Comparison of ENCODE assay signal across 23 cellular contexts in the genomic region with DNA sequence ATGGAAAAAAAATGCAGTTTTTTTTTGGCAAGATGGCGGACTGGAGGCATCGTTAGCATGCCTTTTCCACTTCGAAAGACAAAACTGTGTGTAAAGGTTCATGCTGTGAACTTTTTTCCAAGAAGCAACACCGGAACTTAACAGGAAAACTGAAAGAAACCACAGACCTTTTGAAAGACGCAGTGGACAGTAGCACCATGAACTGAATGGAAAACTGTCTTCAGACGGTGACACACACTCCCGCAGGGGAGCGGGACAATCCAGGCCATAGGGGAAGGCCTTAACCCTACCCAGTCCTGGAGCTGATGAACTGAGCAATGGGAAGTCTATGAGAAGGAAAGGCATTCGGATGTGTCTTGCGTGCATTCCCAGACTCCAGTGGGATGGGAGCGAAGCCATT. TPM values are rescaled to one million over a fixed set of nuclear protein-coding genes. Genes with fewer than 3 reads are reported as not detected.
DNase-seq lines count a peak whose midpoint lies in the region; ATAC-seq, FAIRE-seq and TF ChIP-seq lines count a peak whose summit lies in the region.
"Had no signal": no experiment of that assay in that cellular context is flagged by ENCODE, and none has a peak within 500 bp of the region (broad histone marks: within the 10 kb centered on the region; RNA-seq: fewer than 3 reads in every experiment).

No MANE protein-coding gene starts in this region.

- no peak overlapping the region for H2AK9ac ChIP-seq in IMR-90 (replicated peaks; ENCODE audit: low read depth, low read length, poor library complexity)

- 95% methylated on average over 11 of the region's 11 CpGs for WGBS in SK-N-SH (ENCODE audit: low lambda C conversion rate)
- WGBS in IMR-90 (ENCODE audit: extremely low coverage in 2 of 2, insufficient read length in 1 of 2), 2 experiments: 97% methylated on average over 4 of the region's 11 CpGs; no CpG with 5 or more reads in 1 of the 2 experiments
- no CpG with 5 or more reads among the region's 11 CpGs for WGBS in trophoblast cell (ENCODE audit: extremely low coverage, insufficient coverage, insufficient read length)

- H2BK20ac ChIP-seq in IMR-90 (ENCODE audit: low read depth, low read length): no peak overlapping the region

- no peak for TF ChIP-seq CTCF in SK-N-SH (IDR thresholded peaks at IDR 0.05)
- TF ChIP-seq CTCF in IMR-90 (conservative IDR thresholded peaks at IDR 0.05; ENCODE audit: low read depth, low read length): no peak
- no peak for TF ChIP-seq CTCF in astrocyte (IDR thresholded peaks at IDR 0.05; ENCODE audit: insufficient read depth, low read depth, low read length)

- H2BK120ac ChIP-seq in IMR-90 (ENCODE audit: low read depth, low read length) (no peak overlapping the region), trophoblast cell (ENCODE audit: insufficient read depth, low read length, poor library complexity) (no peak overlapping the region)

- H3K79me1 ChIP-seq in IMR-90 (ENCODE audit: low read depth in 1 of 2, low read length in 2 of 2) (peaks cover 32 to 52% of the 10 kb centered on the region in 2 experiments), trophoblast cell (ENCODE audit: low read length) (no peaks in the 10 kb centered on the region)

- peaks cover 33% of the 10 kb centered on the region for H3K36me3 Mint-ChIP-seq in astrocyte (ENCODE audit: low read depth, unreplicated experiment)
- H3K36me3 Mint-ChIP-seq in activated T-helper 1 cell treated with anti-CD3 and anti-CD28 coated beads, Interleukin-12 subunit alpha, Interleukin-12 subunit beta, Interleukin-2, Interleukin-4 antibody, amounts not matched to agents 30 ng/mL and 10 ng/mL and 1 ng/mL, durations not matched to agents 14 hours and 24 hours and 36 hours (ENCODE audit: low read depth): peaks cover 27% of the 10 kb centered on the region

- H4K91ac ChIP-seq in IMR-90 (ENCODE audit: insufficient read depth, low read depth, low read length) (no peak overlapping the region; the same call in 1 of the 2 replicates), trophoblast cell (ENCODE audit: low read depth, low read length) (no peak overlapping the region)

- no peaks in the 10 kb centered on the region for H3K27me3 Mint-ChIP-seq in astrocyte (ENCODE audit: low read depth, unreplicated experiment)
- no peaks in the 10 kb centered on the region for H3K27me3 Mint-ChIP-seq in activated T-helper 1 cell treated with anti-CD3 and anti-CD28 coated beads, Interleukin-12 subunit alpha, Interleukin-12 subunit beta, Interleukin-2, Interleukin-4 antibody, amounts not matched to agents 30 ng/mL and 10 ng/mL and 1 ng/mL, durations not matched to agents 14 hours and 24 hours and 36 hours (ENCODE audit: insufficient read depth)
- H3K27me3 Mint-ChIP-seq: B cell; CD4-positive, alpha-beta T cell had no signal

- H3K27ac Mint-ChIP-seq in astrocyte (ENCODE audit: unreplicated experiment): no peak overlapping the region
- H3K27ac Mint-ChIP-seq in activated T-helper 1 cell treated with anti-CD3 and anti-CD28 coated beads, Interleukin-12 subunit alpha, Interleukin-12 subunit beta, Interleukin-2, Interleukin-4 antibody, amounts not matched to agents 30 ng/mL and 10 ng/mL and 1 ng/mL, durations not matched to agents 14 hours and 24 hours and 36 hours: no peak overlapping the region
- H3K27ac Mint-ChIP-seq: B cell; CD4-positive, alpha-beta T cell; CD8-positive, alpha-beta T cell had no signal

- intact Hi-C loops in IMR-90 (cut with micrococcal nuclease): no loop called here
- intact Hi-C loops in activated T-helper 1 cell treated with anti-CD3 and anti-CD28 coated beads, Interleukin-12 subunit alpha, Interleukin-12 subunit beta, Interleukin-2, Interleukin-4 antibody, amounts not matched to agents 30 ng/mL and 10 ng/mL and 1 ng/mL, durations not matched to agents 14 hours and 24 hours and 36 hours (cut with micrococcal nuclease): no loop called here

- H3K9me3 Mint-ChIP-seq in astrocyte (ENCODE audit: unreplicated experiment): peaks cover 16% of the 10 kb centered on the region
- H3K9me3 Mint-ChIP-seq in activated T-helper 1 cell treated with anti-CD3 and anti-CD28 coated beads, Interleukin-12 subunit alpha, Interleukin-12 subunit beta, Interleukin-2, Interleukin-4 antibody, amounts not matched to agents 30 ng/mL and 10 ng/mL and 1 ng/mL, durations not matched to agents 14 hours and 24 hours and 36 hours: peaks cover 32% of the 10 kb centered on the region

- no peak overlapping the region for H2AK5ac ChIP-seq in IMR-90 (ENCODE audit: low read depth, low read length)
- H2AK5ac ChIP-seq in trophoblast cell (ENCODE audit: low read length): no peak overlapping the region

- H4K12ac ChIP-seq in trophoblast cell (ENCODE audit: low read depth, low read length): no peak overlapping the region

- in situ Hi-C loops in IMR-90 (cut with MboI; ENCODE audit: low sequenced_read_pairs): no loop called here

- H3K4me3 ChIP-seq in SK-N-SH (ENCODE audit: low read depth in 2 of 2, low read length in 1 of 2): no peak overlapping the region
- H3K4me3 ChIP-seq in IMR-90 (ENCODE audit: insufficient read depth, low read depth, low read length): no peak overlapping the region
- H3K4me3 ChIP-seq in astrocyte (ENCODE audit: insufficient read depth, low read depth, low read length): no peak overlapping the region
- no peak overlapping the region for H3K4me3 ChIP-seq in trophoblast cell (ENCODE audit: low read depth, low read length)
- H3K4me3 ChIP-seq: A549 had no signal

- POLR2A ChIA-PET in SK-N-SH (lab: Yijun Ruan, JAX): no interaction called here
- POLR2A ChIA-PET in IMR-90 (lab: Charles Lee; ENCODE audit: unreplicated experiment): no interaction called here

- no peak overlapping the region for H2AFZ ChIP-seq in SK-N-SH (ENCODE audit: low read depth)
- H2AFZ ChIP-seq in IMR-90 (replicated peaks; ENCODE audit: low read length, poor library complexity): peak overlapping the region; percentile 23
- H2AFZ ChIP-seq in astrocyte (ENCODE audit: low read depth, low read length): no peak overlapping the region
- H2AFZ ChIP-seq in trophoblast cell (ENCODE audit: insufficient read depth, low read length, poor library complexity): no peak overlapping the region

- H4K20me1 ChIP-seq in SK-N-SH (ENCODE audit: insufficient read depth) (peaks cover 29% of the 10 kb centered on the region), IMR-90 (ENCODE audit: insufficient read depth, low read length) (peaks cover 23% of the 10 kb centered on the region), astrocyte (ENCODE audit: insufficient read depth, low read length) (peaks cover 40% of the 10 kb centered on the region)

- no peak overlapping the region for H3K14ac ChIP-seq in IMR-90 (replicated peaks; ENCODE audit: low read depth, low read length)
- H3K14ac ChIP-seq in trophoblast cell (ENCODE audit: low read length): no peak overlapping the region

- H4K5ac ChIP-seq in IMR-90 (ENCODE audit: low read depth, low read length): no peak overlapping the region

- peak overlapping the region; percentile 34 for H2BK5ac ChIP-seq in IMR-90 (ENCODE audit: low read depth, low read length, poor library complexity, severe bottlenecking)
- H2BK5ac ChIP-seq in trophoblast cell (ENCODE audit: low read depth, low read length, poor library complexity): no peak overlapping the region

- TF ChIP-seq RAD21 in SK-N-SH (IDR thresholded peaks at IDR 0.05; ENCODE audit: low read length): no peak
- TF ChIP-seq RAD21 in IMR-90 (IDR thresholded peaks at IDR 0.05; ENCODE audit: low read length): no peak

- no peak overlapping the region for H3K4me2 ChIP-seq in SK-N-SH
- no peak overlapping the region for H3K4me2 ChIP-seq in IMR-90 (ENCODE audit: low read depth, low read length)
- no peak overlapping the region for H3K4me2 ChIP-seq in astrocyte (ENCODE audit: low read length)
- H3K4me2 ChIP-seq in trophoblast cell (ENCODE audit: low read length): no peak overlapping the region
- H3K4me2 ChIP-seq: A549; BLaER1 treated with 17β-estradiol and CSF1 and Interleukin-3, amounts not matched to agents 10 nM and 100 nM had no signal

- H3K27me3 ChIP-seq in SK-N-SH (ENCODE audit: insufficient read depth) (no peaks in the 10 kb centered on the region), IMR-90 (ENCODE audit: control insufficient read depth, insufficient read depth, low read length) (no peaks in the 10 kb centered on the region), astrocyte (ENCODE audit: insufficient read depth, low read length) (no peaks in the 10 kb centered on the region), trophoblast cell (ENCODE audit: insufficient read depth, low read length) (no peaks in the 10 kb centered on the region)
- H3K27me3 ChIP-seq: BLaER1 treated with 17β-estradiol and CSF1 and Interleukin-3, amounts not matched to agents 10 nM and 100 nM had no signal

- H3K36me3 ChIP-seq in SK-N-SH (replicated peaks in 1 of 2; ENCODE audit: control insufficient read depth in 1 of 2, insufficient read depth in 2 of 2, low read length in 1 of 2) (peaks cover 30 to 78% of the 10 kb centered on the region in 2 experiments), IMR-90 (ENCODE audit: control insufficient read depth, insufficient read depth, low read length) (peaks cover 10% of the 10 kb centered on the region), astrocyte (ENCODE audit: insufficient read depth, low read length) (peaks cover 10% of the 10 kb centered on the region), trophoblast cell (ENCODE audit: control insufficient read depth in 1 of 2, insufficient read depth in 2 of 2, low read length in 2 of 2) (peaks cover 0 to 3% of the 10 kb centered on the region in 2 experiments)

- H3K56ac ChIP-seq in IMR-90 (ENCODE audit: extremely low read depth, insufficient read depth, low read length): no peak overlapping the region

- H3K79me2 ChIP-seq in SK-N-SH (ENCODE audit: insufficient read depth): peaks cover 100% of the 10 kb centered on the region
- peaks cover 89% of the 10 kb centered on the region for H3K79me2 ChIP-seq in astrocyte (ENCODE audit: insufficient read depth, low read length)
- no peaks in the 10 kb centered on the region for H3K79me2 ChIP-seq in trophoblast cell (ENCODE audit: control insufficient read depth, insufficient read depth, low read length, poor library complexity)

- peaks cover 51% of the 10 kb centered on the region for H3F3A ChIP-seq in SK-N-SH (replicated peaks; ENCODE audit: insufficient read depth)

- CTCF ChIA-PET in SK-N-SH (lab: Yijun Ruan, JAX) (no interaction called here), IMR-90 (lab: Yijun Ruan, JAX) (no interaction called here)

- H3K18ac ChIP-seq in IMR-90 (ENCODE audit: low read depth, low read length) (no peak overlapping the region), trophoblast cell (ENCODE audit: low read length) (no peak overlapping the region)

- H4K8ac ChIP-seq in IMR-90 (ENCODE audit: low read depth in 2 of 2, low read length in 2 of 2) (no peak overlapping the region), trophoblast cell (ENCODE audit: low read depth, low read length) (no peak overlapping the region)

- H3K9ac ChIP-seq in SK-N-SH: no peak overlapping the region
- no peak overlapping the region for H3K9ac ChIP-seq in IMR-90 (ENCODE audit: low read depth, low read length)
- H3K9ac ChIP-seq in astrocyte (ENCODE audit: low read length): no peak overlapping the region
- no peak overlapping the region for H3K9ac ChIP-seq in trophoblast cell (ENCODE audit: low read length)
- H3K9ac ChIP-seq: BLaER1 treated with 17β-estradiol and CSF1 and Interleukin-3, amounts not matched to agents 10 nM and 100 nM had no signal

- H3K4ac ChIP-seq in IMR-90 (ENCODE audit: low read depth, low read length) (no peak overlapping the region), trophoblast cell (ENCODE audit: low read depth, low read length) (no peak overlapping the region)

- no peak for TF ChIP-seq EP300 in SK-N-SH (IDR thresholded peaks at IDR 0.05; ENCODE audit: borderline replicate concordance in 1 of 2, low read depth in 1 of 2, low read length in 1 of 2)

- TF ChIP-seq POLR2A in IMR-90 (IDR thresholded peaks at IDR 0.05; ENCODE audit: low read depth, low read length): no peak

- H3K27ac ChIP-seq in SK-N-SH (ENCODE audit: low read depth in 2 of 2, low read length in 1 of 2): no peak overlapping the region
- no peak overlapping the region for H3K27ac ChIP-seq in IMR-90 (ENCODE audit: insufficient read depth, low read length)
- H3K27ac ChIP-seq in astrocyte (ENCODE audit: low read depth, low read length): no peak overlapping the region
- H3K27ac ChIP-seq in trophoblast cell (ENCODE audit: low read depth, low read length): no peak overlapping the region
- H3K27ac ChIP-seq: 22Rv1; A549; BLaER1 treated with 17β-estradiol and CSF1 and Interleukin-3, amounts not matched to agents 10 nM and 100 nM; C4-2B had no signal

- dilution Hi-C loops in IMR-90 (cut with HindIII; ENCODE audit: low sequenced_read_pairs, unreplicated experiment): no loop called here

- DNase-seq in SK-N-SH (no peak), IMR-90 (no peak), astrocyte (ENCODE audit: low read depth) (no peak), trophoblast cell (peak; percentile 92 to 94), NCI-H82 (lab: John Stamatoyannopoulos, UW) (no peak)
- DNase-seq in activated T-helper 1 cell treated with anti-CD3 and anti-CD28 coated beads, Interleukin-12 subunit alpha, Interleukin-12 subunit beta, Interleukin-2, Interleukin-4 antibody, amounts not matched to agents 30 ng/mL and 10 ng/mL and 1 ng/mL, durations not matched to agents 14 hours and 24 hours and 36 hours (ENCODE audit: low spot score): no peak
- DNase-seq: AML-193; Calu3; CD4-positive, alpha-beta T cell; CD8-positive, alpha-beta T cell; DMS79 treated with DMSO at 0.1 percent for 48 hours; GF-D8 had no signal

- peak overlapping the region; percentile 63; the same call in 1 of the 3 replicates for H2BK15ac ChIP-seq in IMR-90 (ENCODE audit: low read depth, low read length)

- H3K9me2 ChIP-seq in SK-N-SH: no peaks in the 10 kb centered on the region

- no peak overlapping the region for H2BK12ac ChIP-seq in trophoblast cell (ENCODE audit: low read length)

- peaks cover 20% of the 10 kb centered on the region for H3K9me1 ChIP-seq in IMR-90 (ENCODE audit: insufficient read depth, low read length)

- no peak for FAIRE-seq in astrocyte (lab: Jason Lieb, UNC)
- FAIRE-seq: A549, D721Med, G401.6, GM12891, GM19239 had no signal

- peak overlapping the region; percentile 40 for H3K4me3 Mint-ChIP-seq in astrocyte (ENCODE audit: unreplicated experiment)
- H3K4me3 Mint-ChIP-seq in activated T-helper 1 cell treated with anti-CD3 and anti-CD28 coated beads, Interleukin-12 subunit alpha, Interleukin-12 subunit beta, Interleukin-2, Interleukin-4 antibody, amounts not matched to agents 30 ng/mL and 10 ng/mL and 1 ng/mL, durations not matched to agents 14 hours and 24 hours and 36 hours: no peak overlapping the region
- H3K4me3 Mint-ChIP-seq: B cell; CD4-positive, alpha-beta T cell; CD8-positive, alpha-beta T cell had no signal

- no peaks in the 10 kb centered on the region; a peak in 1 of 4 replicates for H3K4me1 ChIP-seq in SK-N-SH (ENCODE audit: control insufficient read depth in 1 of 2, insufficient read depth in 2 of 2, low read depth in 1 of 2, low read length in 1 of 2)
- H3K4me1 ChIP-seq in IMR-90 (ENCODE audit: control insufficient read depth, insufficient read depth, low read length): peaks cover 5% of the 10 kb centered on the region; the same call in 1 of the 2 replicates
- H3K4me1 ChIP-seq in astrocyte (ENCODE audit: insufficient read depth, low read length): peaks cover 9% of the 10 kb centered on the region
- H3K4me1 ChIP-seq in trophoblast cell (ENCODE audit: control insufficient read depth in 1 of 2, insufficient read depth in 2 of 2, low read length in 2 of 2): peaks cover 3 to 7% of the 10 kb centered on the region in 2 experiments
- H3K4me1 ChIP-seq: A549; BLaER1 treated with 17β-estradiol and CSF1 and Interleukin-3, amounts not matched to agents 10 nM and 100 nM; Caco-2 had no signal

- peaks cover 7% of the 10 kb centered on the region for H3K4me1 Mint-ChIP-seq in astrocyte (ENCODE audit: low read depth, unreplicated experiment)
- H3K4me1 Mint-ChIP-seq in activated T-helper 1 cell treated with anti-CD3 and anti-CD28 coated beads, Interleukin-12 subunit alpha, Interleukin-12 subunit beta, Interleukin-2, Interleukin-4 antibody, amounts not matched to agents 30 ng/mL and 10 ng/mL and 1 ng/mL, durations not matched to agents 14 hours and 24 hours and 36 hours (ENCODE audit: low read depth): peaks cover 21% of the 10 kb centered on the region

- H3K23ac ChIP-seq in IMR-90 (ENCODE audit: low read depth, low read length): no peak overlapping the region
- H3K23ac ChIP-seq in trophoblast cell (ENCODE audit: low read length): no peak overlapping the region

- ATAC-seq in SK-N-SH treated with all-trans-retinoic acid at 6 μM for 48 hours (no peak), IMR-90 (ENCODE audit: low read depth) (no peak)
- ATAC-seq: A549; CD8-positive, alpha-beta T cell had no signal

- no TSS peak for BruUV-seq in IMR-90 (replicated peaks; lab: Mats Ljungman, UMichigan)

- H3K9me3 ChIP-seq in SK-N-SH (peaks cover 26% of the 10 kb centered on the region), IMR-90 (ENCODE audit: control insufficient read depth, insufficient read depth, low read length) (peaks cover 7% of the 10 kb centered on the region; the same call in 1 of the 2 replicates), astrocyte (ENCODE audit: insufficient read depth, low read depth, low read length) (peaks cover 4% of the 10 kb centered on the region), trophoblast cell (ENCODE audit: insufficient read depth, low read depth, low read length) (no peaks in the 10 kb centered on the region)

RNA-seq across cellular contexts. Expression of gene NEK7, which starts 54.9 kb away (rescaled TPM):
- polyA plus RNA-seq in SK-N-SH (2012; rRNA removed) (85.8 and 146 TPM in 2 replicates), IMR-90 (2012; rRNA removed) (82.8 and 89.0 TPM in 2 replicates)
- polyA plus RNA-seq in SK-N-SH (2012; cell fraction: cytosol; rRNA removed): 148 and 159 TPM in 2 replicates
- polyA plus RNA-seq in SK-N-SH (2012; cell fraction: nucleus; rRNA removed): 72.1 and 172 TPM in 2 replicates
- total RNA-seq in IMR-90 (2012; rRNA removed) (297 and 467 TPM in 2 replicates), astrocyte (119 and 125 TPM in 2 replicates)
- 23.2 and 34.7 TPM in 2 replicates for polyA plus RNA-seq in IMR-90 (2012; cell fraction: cytosol; rRNA removed)
- 11.9 and 86.4 TPM in 2 replicates for polyA plus RNA-seq in IMR-90 (2012; cell fraction: nucleus; rRNA removed; ENCODE audit: low replicate concordance)
- polyA plus RNA-seq in trophoblast cell (2013): 21.8 and 23.2 TPM in 2 replicates
- total RNA-seq in activated T-helper 1 cell treated with anti-CD3 and anti-CD28 coated beads, Interleukin-12 subunit alpha, Interleukin-12 subunit beta, Interleukin-2, Interleukin-4 antibody, amounts not matched to agents 30 ng/mL and 10 ng/mL and 1 ng/mL, durations not matched to agents 14 hours and 24 hours and 36 hours: 69.3 and 71.8 TPM in 2 replicates

Comparison
In these comparisons a context has a peak if more than half of its experiments do, and no peak if none do; other contexts are left out.
1. DNase-seq: peak in trophoblast cell (2 of 2); none in SK-N-SH (single experiment), IMR-90 (single experiment), astrocyte (single experiment), NCI-H82 (single experiment) and activated T-helper 1 cell treated with anti-CD3 and anti-CD28 coated beads, Interleukin-12 subunit alpha, Interleukin-12 subunit beta, Interleukin-2, Interleukin-4 antibody, amounts not matched to agents 30 ng/mL and 10 ng/mL and 1 ng/mL, durations not matched to agents 14 hours and 24 hours and 36 hours (single experiment).